ENCODE assay signal across 21 cellular contexts in the genomic region with DNA sequence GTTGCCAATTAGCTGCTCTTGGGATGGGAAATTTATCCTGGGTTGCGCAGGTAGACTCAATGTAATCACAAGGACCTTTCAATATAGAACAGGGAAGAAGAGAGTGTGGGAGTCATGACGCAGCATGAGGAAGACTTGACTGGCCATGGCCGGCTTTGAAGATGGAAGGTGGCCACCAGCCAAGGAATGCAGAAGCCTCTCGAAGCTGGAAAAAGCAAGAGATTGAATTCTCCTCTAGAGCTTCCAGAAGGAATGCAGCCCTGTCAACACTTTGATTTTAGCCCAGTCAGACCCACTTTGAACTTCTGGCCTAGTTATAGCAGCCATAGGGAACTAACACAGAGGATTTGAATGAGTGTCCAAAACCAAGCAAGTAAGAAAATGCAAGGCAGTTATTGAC.
"Had no signal": no experiment of that assay in that cellular context is flagged by ENCODE, and none has a peak within 500 bp of the region (broad histone marks: within the 10 kb centered on the region; RNA-seq: fewer than 3 reads in every experiment).

No MANE protein-coding gene starts in this region.

- H3K36me3 Mint-ChIP-seq: activated naive CD4-positive, alpha-beta T cell treated with anti-CD3 and anti-CD28 coated beads, Interleukin-2, amount 50 U/mL, for 72 hours; brain; naive thymus-derived CD8-positive, alpha-beta T cell; WTC11 had no signal

- H3K36me3 ChIP-seq: esophagus muscularis mucosa, gastrocnemius medialis, pancreas, transverse colon had no signal

- H3K9me3 ChIP-seq: esophagus muscularis mucosa, gastrocnemius medialis, pancreas, transverse colon had no signal

- H3K27me3 Mint-ChIP-seq: activated CD4-positive, alpha-beta memory T cell treated with anti-CD3 and anti-CD28 coated beads, Interleukin-2, amount 10 ng/mL, durations not matched to agents 7 days and 5 days; naive thymus-derived CD8-positive, alpha-beta T cell had no signal

- H3K27me3 ChIP-seq: esophagus muscularis mucosa, gastrocnemius medialis, transverse colon had no signal

- H3K4me3 ChIP-seq: esophagus muscularis mucosa, gastrocnemius medialis, pancreas, transverse colon had no signal

- ATAC-seq: activated naive CD4-positive, alpha-beta T cell treated with anti-CD3 and anti-CD28 coated beads, Interleukin-2, amount 50 U/mL, for 72 hours; gastrocnemius medialis; left lobe of liver; naive thymus-derived CD8-positive, alpha-beta T cell; pancreas; WTC11 had no signal

- H3K4me3 Mint-ChIP-seq: activated CD4-positive, alpha-beta memory T cell treated with anti-CD3 and anti-CD28 coated beads, Interleukin-2, amount 10 ng/mL, durations not matched to agents 7 days and 5 days; brain; naive thymus-derived CD8-positive, alpha-beta T cell; WTC11 had no signal

- H3K9me3 Mint-ChIP-seq: activated CD4-positive, alpha-beta memory T cell treated with anti-CD3 and anti-CD28 coated beads, Interleukin-2, amount 10 ng/mL, durations not matched to agents 7 days and 5 days; activated naive CD4-positive, alpha-beta T cell treated with anti-CD3 and anti-CD28 coated beads, Interleukin-2, amount 50 U/mL, for 72 hours; naive thymus-derived CD8-positive, alpha-beta T cell; WTC11 had no signal

- H3K4me1 Mint-ChIP-seq: brain had no signal

- H3K27ac Mint-ChIP-seq: activated CD4-positive, alpha-beta memory T cell treated with anti-CD3 and anti-CD28 coated beads, Interleukin-2, amount 10 ng/mL, durations not matched to agents 7 days and 5 days; brain; naive thymus-derived CD8-positive, alpha-beta T cell; WTC11 had no signal

- DNase-seq: activated CD4-positive, alpha-beta memory T cell treated with anti-CD3 and anti-CD28 coated beads, Interleukin-2, amount 10 ng/mL, durations not matched to agents 7 days and 5 days; activated CD4-positive, alpha-beta T cell treated with anti-CD3 and anti-CD28 coated beads for 4 hours; activated gamma-delta T cell; activated T-cell treated with anti-CD3 and anti-CD28 coated beads, Interleukin-2, amount 50 U/mL, for 48 hours; amniotic stem cell; gastrocnemius medialis; mesenchymal stem cell; naive thymus-derived CD8-positive, alpha-beta T cell; pancreas; stimulated activated CD4-positive, alpha-beta T cell treated with anti-CD3 and anti-CD28 coated beads, Interleukin-15, amount 100 ng/mL, for 24 hours; stimulated activated CD4-positive, alpha-beta T cell treated with anti-CD3 and anti-CD28 coated beads, Interleukin-4, amount 100 ng/mL, for 4 hours; stimulated activated CD8-positive, alpha-beta memory T cell treated with anti-CD3 and anti-CD28 coated beads, Interleukin-4, amount 100 ng/mL, for 48 hours; stimulated activated naive CD4-positive, alpha-beta T cell treated with Interleukin-2 at 50 U/mL for 16 hours; substantia nigra; SW 1271; transverse colon had no signal

- H3K4me1 ChIP-seq: esophagus muscularis mucosa, gastrocnemius medialis had no signal

- H3K27ac ChIP-seq: esophagus muscularis mucosa, gastrocnemius medialis, pancreas, transverse colon had no signal
